22 cellular contexts compared by ENCODE assay signal in genomic region chr1:3266870-3267549, GRCh38.
"Had no signal": no experiment of that assay in that cellular context is flagged by ENCODE, and none has a peak within 500 bp of the region (broad histone marks: within the 10 kb centered on the region; RNA-seq: fewer than 3 reads in every experiment).

No MANE protein-coding gene starts in this region.

- H3K4me3 ChIP-seq: MG63, SJCRH30 had no signal

- H3K4me1 ChIP-seq: SJCRH30 had no signal

- DNase-seq: Karpas-422, KG1, MG63, NCI-H1092, NCI-H1105 treated with DMSO at 0.1 percent for 48 hours, NCI-H1417 treated with DMSO at 0.1 percent for 48 hours, NCI-H146, NCI-H1694 treated with DMSO at 0.1 percent for 48 hours, NCI-H1930, NCI-H2081 treated with DMSO at 0.1 percent for 48 hours, NCI-H2171, NCI-H226, NCI-H446, NCI-H510A, NCI-H524 treated with DMSO at 0.1 percent for 48 hours, NCI-H69, NCI-H774, RPMI8226, SHP77 treated with DMSO at 0.1 percent for 48 hours, SJCRH30 had no signal

- H3K9me3 ChIP-seq: MG63, SJCRH30 had no signal

- H3K36me3 ChIP-seq: MG63, SJCRH30 had no signal

- H3K27me3 ChIP-seq: MG63, SJCRH30 had no signal

- ATAC-seq: SK-N-SH treated with all-trans-retinoic acid at 6 μM for 48 hours had no signal

- H3K27ac ChIP-seq: HL-60, SJCRH30 had no signal
